Comparison of ENCODE assay signal across 30 cellular contexts in the genomic region with DNA sequence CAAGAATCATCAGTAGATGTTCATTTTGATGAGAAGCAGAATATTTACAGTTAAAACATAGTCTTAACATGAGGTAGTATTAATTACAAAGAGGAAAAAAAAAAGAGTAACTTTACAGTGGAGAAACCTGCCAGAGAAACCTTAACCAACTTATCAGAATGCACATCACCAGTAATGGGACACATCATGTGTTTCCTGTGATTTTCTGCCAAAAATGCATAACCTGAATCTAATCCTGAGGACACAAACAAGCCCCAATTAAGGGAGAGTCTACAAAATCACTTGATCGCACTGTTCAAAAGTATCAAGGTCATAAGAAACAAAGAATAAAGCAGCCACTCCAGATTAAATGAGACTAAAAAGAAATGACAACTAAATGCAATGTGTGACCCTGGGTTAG. TPM values are rescaled to one million over a fixed set of nuclear protein-coding genes. Genes with fewer than 3 reads are reported as not detected.
DNase-seq lines count a peak whose midpoint lies in the region; ATAC-seq and TF ChIP-seq lines count a peak whose summit lies in the region.
"Had no signal": no experiment of that assay in that cellular context is flagged by ENCODE, and none has a peak within 500 bp of the region (broad histone marks: within the 10 kb centered on the region; RNA-seq: fewer than 3 reads in every experiment).

No MANE protein-coding gene starts in this region.

- intact Hi-C loops in OCI-LY7 (cut with micrococcal nuclease; ENCODE audit: unreplicated experiment) (no loop called here), posterior cingulate gyrus (cut with DNase I) (no loop called here)

- no peak overlapping the region for H3K4me3 ChIP-seq in OCI-LY7 (ENCODE audit: low read depth, low read length, poor library complexity, severe bottlenecking)
- H3K4me3 ChIP-seq in choroid plexus epithelial cell (ENCODE audit: low read depth, low read length), result no peak overlapping the region
- H3K4me3 ChIP-seq in neutrophil (ENCODE audit: low read depth in 1 of 2, low read length in 1 of 2), result no peak overlapping the region
- H3K4me3 ChIP-seq in brain microvascular endothelial cell (ENCODE audit: low read depth, low read length), result no peak overlapping the region
- H3K4me3 ChIP-seq: A549, MG63, SJCRH30 had no signal

- H3K79me2 ChIP-seq in OCI-LY7 (ENCODE audit: insufficient read depth, low read depth, low read length), result no peaks in the 10 kb centered on the region

- H3K27me3 ChIP-seq in neutrophil (no peaks in the 10 kb centered on the region), brain microvascular endothelial cell (replicated peaks) (no peaks in the 10 kb centered on the region)
- H3K27me3 ChIP-seq: MG63, SJCRH30 had no signal

- no peaks in the 10 kb centered on the region for H3K9me2 ChIP-seq in OCI-LY7 (ENCODE audit: insufficient read depth, low read length)

- POLR2A ChIA-PET in OCI-LY7 (lab: Charles Lee), result no interaction called here

- in situ Hi-C loops in brain microvascular endothelial cell (cut with HindIII; ENCODE audit: low pct_ligation_motif_present, low sequenced_read_pairs), result no loop called here

- no peak for DNase-seq in OCI-LY7 (ENCODE audit: low spot score)
- DNase-seq in choroid plexus epithelial cell (ENCODE audit: low read depth), result peak; percentile 31
- no peak for DNase-seq in brain microvascular endothelial cell
- no peak for DNase-seq in Ammon's horn (ENCODE audit: low spot score)
- DNase-seq in posterior cingulate gyrus, result no peak
- DNase-seq: AML-193; Caco-2; CD8-positive, alpha-beta T cell; DMS 273 treated with DMSO at 0.1 percent for 48 hours; DMS79; EL; GDM1; KG1; MG63; NCI-H1105 treated with DMSO at 0.1 percent for 48 hours; NCI-H146; NCI-H1930; NCI-H2107; NCI-H446; NCI-H524 treated with DMSO at 0.1 percent for 48 hours; NCI-H774; PC-3; SJCRH30 had no signal

- H3K4me1 ChIP-seq in OCI-LY7 (ENCODE audit: insufficient read depth, low read length, poor library complexity, severe bottlenecking) (no peaks in the 10 kb centered on the region), neutrophil (ENCODE audit: control insufficient read depth in 1 of 2, insufficient read depth in 1 of 2, low read depth in 1 of 2, low read length in 1 of 2) (peaks cover 34 to 36% of the 10 kb centered on the region in 2 experiments)
- H3K4me1 ChIP-seq: A549, SJCRH30 had no signal

- H2AFZ ChIP-seq in OCI-LY7 (ENCODE audit: low read length), result no peak overlapping the region

- peaks cover 89% of the 10 kb centered on the region for H3K36me3 ChIP-seq in OCI-LY7 (ENCODE audit: insufficient read depth, low read length)
- peaks cover 14% of the 10 kb centered on the region for H3K36me3 ChIP-seq in neutrophil
- H3K36me3 ChIP-seq in brain microvascular endothelial cell (replicated peaks), result peaks cover 43% of the 10 kb centered on the region

- peak; percentile 24; the same call in 1 of the 3 replicates for ATAC-seq in SK-N-SH treated with all-trans-retinoic acid at 6 μM for 48 hours
- ATAC-seq in GM19452 (IDR thresholded peaks at IDR 0.05; ENCODE audit: unreplicated experiment), result no peak
- ATAC-seq: A549; CD8-positive, alpha-beta T cell; HCT116; PC-3; Right ventricle myocardium inferior had no signal

- BruUV-seq in OCI-LY7 (replicated peaks; lab: Mats Ljungman, UMichigan), result TSS peak; percentile 32

- H3K27ac ChIP-seq in OCI-LY7 (ENCODE audit: low read depth, low read length, poor library complexity, severe bottlenecking) (no peak overlapping the region), neutrophil (peak overlapping the region; percentile 85), brain microvascular endothelial cell (no peak overlapping the region)
- H3K27ac ChIP-seq: A549, C4-2B, SJCRH30 had no signal

- H3K9me3 ChIP-seq in OCI-LY7 (ENCODE audit: low read length) (no peaks in the 10 kb centered on the region), neutrophil (no peaks in the 10 kb centered on the region)
- H3K9me3 ChIP-seq: A549, Caco-2, MG63, SJCRH30 had no signal

- H4K20me1 ChIP-seq in OCI-LY7 (ENCODE audit: insufficient read depth, low read length), result no peaks in the 10 kb centered on the region

- H3K4me2 ChIP-seq in OCI-LY7 (ENCODE audit: low read length), result no peak overlapping the region
- H3K4me2 ChIP-seq: A549 had no signal

- TF ChIP-seq CTCF in OCI-LY7 (conservative IDR thresholded peaks at IDR 0.05; ENCODE audit: low read length), result no peak
- no peak for TF ChIP-seq CTCF in choroid plexus epithelial cell (conservative IDR thresholded peaks at IDR 0.05; ENCODE audit: low read depth, low read length)
- no peak for TF ChIP-seq CTCF in neutrophil (IDR thresholded peaks at IDR 0.05)
- TF ChIP-seq CTCF in brain microvascular endothelial cell (IDR thresholded peaks at IDR 0.05; ENCODE audit: low read depth, low read length, missing control alignments), result no peak

- CTCF ChIA-PET in OCI-LY7 (lab: Charles Lee; ENCODE audit: unreplicated experiment), result no interaction called here

TF ChIP-seq in SK-N-SH treated with all-trans-retinoic acid at 6 μM for 48 hours, 23 proteins besides CTCF, POLR2A, EP300 and RAD21:
- no peak for TF ChIP-seq ZNF8 (CRISPR knock-in tag; IDR thresholded peaks at IDR 0.05)
- TF ChIP-seq SNAI2 (CRISPR knock-in tag; IDR thresholded peaks at IDR 0.05), result no peak
- TF ChIP-seq ZFP30 (CRISPR knock-in tag; IDR thresholded peaks at IDR 0.05), result no peak
- TF ChIP-seq ZNF565 (CRISPR knock-in tag; conservative IDR thresholded peaks at IDR 0.05; ENCODE audit: low read depth), result no peak
- TF ChIP-seq TCF4 (CRISPR knock-in tag; IDR thresholded peaks at IDR 0.05; ENCODE audit: borderline replicate concordance), result no peak
- TF ChIP-seq ZFP3 (CRISPR knock-in tag; IDR thresholded peaks at IDR 0.05), result no peak
- no peak for TF ChIP-seq CREB5 (CRISPR knock-in tag; IDR thresholded peaks at IDR 0.05; ENCODE audit: low read depth)
- no peak for TF ChIP-seq ARNTL (CRISPR knock-in tag; IDR thresholded peaks at IDR 0.05; ENCODE audit: borderline replicate concordance, low read depth)
- no peak for TF ChIP-seq TOX (CRISPR knock-in tag; IDR thresholded peaks at IDR 0.05; ENCODE audit: borderline replicate concordance)
- TF ChIP-seq CSDC2 (CRISPR knock-in tag; IDR thresholded peaks at IDR 0.05), result no peak
- no peak for TF ChIP-seq PATZ1 (CRISPR knock-in tag; IDR thresholded peaks at IDR 0.05; ENCODE audit: borderline replicate concordance)
- no peak for TF ChIP-seq PPARA (CRISPR knock-in tag; IDR thresholded peaks at IDR 0.05; ENCODE audit: borderline replicate concordance)
- no peak for TF ChIP-seq ESRRG (CRISPR knock-in tag; IDR thresholded peaks at IDR 0.05)
- TF ChIP-seq ZNF70 (CRISPR knock-in tag; IDR thresholded peaks at IDR 0.05), result no peak
- no peak for TF ChIP-seq CSRNP3 (CRISPR knock-in tag; IDR thresholded peaks at IDR 0.05)
- no peak for TF ChIP-seq BACH2 (CRISPR knock-in tag; IDR thresholded peaks at IDR 0.05; ENCODE audit: borderline replicate concordance)
- no peak for TF ChIP-seq OSR1 (CRISPR knock-in tag; IDR thresholded peaks at IDR 0.05)
- no peak for TF ChIP-seq ISL1 (CRISPR knock-in tag; IDR thresholded peaks at IDR 0.05)

RNA-seq across cellular contexts. Expression of gene QRICH2, which starts 18.2 kb away (rescaled TPM):
- 6.7 and 9.4 TPM in 2 replicates for total RNA-seq in OCI-LY7 (2014; rRNA removed; shearing (Covaris generic))
- 5.7 and 7.2 TPM in 2 replicates for total RNA-seq in OCI-LY7 (2022)

RNA-seq across cellular contexts. Expression of gene PRPSAP1, which starts 27.4 kb away (rescaled TPM):
- total RNA-seq in OCI-LY7 (2014; rRNA removed; shearing (Covaris generic)), result 52.6 and 53.3 TPM in 2 replicates
- 111 and 130 TPM in 2 replicates for total RNA-seq in OCI-LY7 (2022)

RNA-seq across cellular contexts. Expression of gene SPHK1, which starts 58.1 kb away (rescaled TPM):
- total RNA-seq in OCI-LY7 (2014; rRNA removed; shearing (Covaris generic)), result 0.28 and 0.36 TPM in 2 replicates
- total RNA-seq in OCI-LY7 (2022), result 0.22 and 0.78 TPM in 2 replicates
